Comparison of ENCODE assay signal across 1 cellular context in genomic region chr18:11909081-11909410, GRCh38.
TF ChIP-seq lines count a peak whose summit lies in the region.

No MANE protein-coding gene starts in this region.

TF ChIP-seq in HEK293T, 16 proteins besides CTCF, POLR2A, EP300 and RAD21 (continued from another document):
- TF ChIP-seq FOXA1 (IDR thresholded peaks at IDR 0.05) (no peak), SP1 (IDR thresholded peaks at IDR 0.05) (no peak), ZNF384 (IDR thresholded peaks at IDR 0.05) (no peak), SUZ12 (IDR thresholded peaks at IDR 0.05) (no peak), CTBP1 (IDR thresholded peaks at IDR 0.05; ENCODE audit: borderline replicate concordance) (no peak), TARDBP (IDR thresholded peaks at IDR 0.05) (no peak), ELF4 (IDR thresholded peaks at IDR 0.05) (no peak), NFRKB (IDR thresholded peaks at IDR 0.05) (no peak)
TF ChIP-seq in HEK293T: peak in this region for 0.
